In genomic region chr4:150283689-150284088, GRCh38 we compare ENCODE assay signal across 12 cellular contexts.
A peak's percentile ranks its signal among the peaks of the same experiment; 100 is the strongest.
DNase-seq lines count a peak whose midpoint lies in the region; ATAC-seq and TF ChIP-seq lines count a peak whose summit lies in the region.
"Had no signal": no experiment of that assay in that cellular context is flagged by ENCODE, and none has a peak within 500 bp of the region (broad histone marks: within the 10 kb centered on the region; RNA-seq: fewer than 3 reads in every experiment).

No MANE protein-coding gene starts in this region.

- CTCF ChIA-PET in HEK293T (lab: Yijun Ruan, JAX): interaction anchor here (1.0 kb wide), 2 partner anchors 15 to 20 kb away, joined by 3 to 4 read pairs; no protein-coding TSS in a partner anchor

- POLR2A ChIA-PET in HEK293T (lab: Yijun Ruan, JAX): no interaction called here

- peak overlapping the region; percentile 34 for H3K4me3 ChIP-seq in choroid plexus epithelial cell (ENCODE audit: low read depth, low read length)
- H3K4me3 ChIP-seq in skeletal muscle cell (ENCODE audit: low read depth, low read length): no peak overlapping the region
- H3K4me3 ChIP-seq: right atrium auricular region had no signal

- TF ChIP-seq CTCF in choroid plexus epithelial cell (conservative IDR thresholded peaks at IDR 0.05; ENCODE audit: low read depth, low read length): no peak

- ATAC-seq in HG02840 (IDR thresholded peaks at IDR 0.05; ENCODE audit: low FRiP score, unreplicated experiment): no peak
- ATAC-seq: natural killer cell, Panc1 had no signal

- DNase-seq in EH (ENCODE audit: low read depth) (peak; percentile 97), OCI-M1 (lab: John Stamatoyannopoulos, UW) (peak; percentile 32), choroid plexus epithelial cell (ENCODE audit: low read depth) (peak; percentile 98), skeletal muscle cell (ENCODE audit: low read depth) (peak; percentile 83), T-helper 9 cell (no peak), HEK293T (ENCODE audit: extremely low spot score) (no peak)
- DNase-seq: dorsolateral prefrontal cortex, glutamatergic neuron, natural killer cell had no signal

TF ChIP-seq in HEK293T, 16 proteins besides CTCF, POLR2A, EP300 and RAD21:
- TF ChIP-seq PKNOX1 (IDR thresholded peaks at IDR 0.05) (no peak), TARDBP (IDR thresholded peaks at IDR 0.05) (no peak), NFRKB (IDR thresholded peaks at IDR 0.05) (no peak), BHLHE40 (IDR thresholded peaks at IDR 0.05; ENCODE audit: borderline replicate concordance) (no peak), ELF4 (IDR thresholded peaks at IDR 0.05) (no peak), FOXK2 (IDR thresholded peaks at IDR 0.05) (no peak)

Comparison
In these comparisons a context has a peak if more than half of its experiments do, and no peak if none do; other contexts are left out.
1. DNase-seq: peak in EH (single experiment), OCI-M1 (single experiment), choroid plexus epithelial cell (single experiment) and skeletal muscle cell (single experiment); none in T-helper 9 cell (single experiment) and HEK293T (single experiment).